ENCODE assay signal across 8 cellular contexts in genomic region chr4:16199132-16199531, GRCh38. TPM values are rescaled to one million over a fixed set of nuclear protein-coding genes. Genes with fewer than 3 reads are reported as not detected.
A peak's percentile ranks its signal among the peaks of the same experiment; 100 is the strongest.
DNase-seq lines count a peak whose midpoint lies in the region; ATAC-seq lines count a peak whose summit lies in the region.

No MANE protein-coding gene starts in this region.

- peak; percentile 35 for DNase-seq in NCI-H82 (lab: John Stamatoyannopoulos, UW)
- DNase-seq in NCI-H82 treated with DMSO at 0.1 percent for 48 hours (lab: John Stamatoyannopoulos, UW; ENCODE audit: unreplicated experiment), result no peak
- DNase-seq in NCI-H2227 (lab: John Stamatoyannopoulos, UW; ENCODE audit: unreplicated experiment), result peak; percentile 1
- DNase-seq in dermis blood vessel endothelial cell, result peak; percentile 63
- peak; percentile 58 for DNase-seq in renal cortical epithelial cell (ENCODE audit: low read depth)
- no peak for DNase-seq in foreskin melanocyte
- no peak for DNase-seq in activated T-helper 2 cell treated with anti-CD3 and anti-CD28 coated beads, Interferon-gamma antibody, Interleukin-2, Interleukin-4, amounts not matched to agents 10 μg/mL and 5 μg/mL and 100 μg/mL, durations not matched to agents 14 hours and 24 hours and 36 hours (ENCODE audit: low spot score)

- intact Hi-C loops in activated T-helper 2 cell treated with anti-CD3 and anti-CD28 coated beads, Interferon-gamma antibody, Interleukin-2, Interleukin-4, amounts not matched to agents 10 μg/mL and 5 μg/mL and 100 μg/mL, durations not matched to agents 14 hours and 24 hours and 36 hours (cut with micrococcal nuclease), result loop anchor here (5.0 kb wide), 2 partner anchors 33 to 172 kb away; no protein-coding TSS in a partner anchor

- H3K27me3 Mint-ChIP-seq in activated T-helper 2 cell treated with anti-CD3 and anti-CD28 coated beads, Interferon-gamma antibody, Interleukin-2, Interleukin-4, amounts not matched to agents 10 μg/mL and 5 μg/mL and 100 μg/mL, durations not matched to agents 14 hours and 24 hours and 36 hours (ENCODE audit: low read depth), result no peaks in the 10 kb centered on the region

- no peak overlapping the region for H3K4me3 Mint-ChIP-seq in activated T-helper 2 cell treated with anti-CD3 and anti-CD28 coated beads, Interferon-gamma antibody, Interleukin-2, Interleukin-4, amounts not matched to agents 10 μg/mL and 5 μg/mL and 100 μg/mL, durations not matched to agents 14 hours and 24 hours and 36 hours (ENCODE audit: low read depth)

- peaks cover 35% of the 10 kb centered on the region for H3K36me3 Mint-ChIP-seq in activated T-helper 2 cell treated with anti-CD3 and anti-CD28 coated beads, Interferon-gamma antibody, Interleukin-2, Interleukin-4, amounts not matched to agents 10 μg/mL and 5 μg/mL and 100 μg/mL, durations not matched to agents 14 hours and 24 hours and 36 hours (ENCODE audit: low read depth)

- H3K27ac Mint-ChIP-seq in activated T-helper 2 cell treated with anti-CD3 and anti-CD28 coated beads, Interferon-gamma antibody, Interleukin-2, Interleukin-4, amounts not matched to agents 10 μg/mL and 5 μg/mL and 100 μg/mL, durations not matched to agents 14 hours and 24 hours and 36 hours, result no peak overlapping the region

- H3K9me3 Mint-ChIP-seq in activated T-helper 2 cell treated with anti-CD3 and anti-CD28 coated beads, Interferon-gamma antibody, Interleukin-2, Interleukin-4, amounts not matched to agents 10 μg/mL and 5 μg/mL and 100 μg/mL, durations not matched to agents 14 hours and 24 hours and 36 hours, result no peaks in the 10 kb centered on the region

- no peak for ATAC-seq in GM19455 (IDR thresholded peaks at IDR 0.05; ENCODE audit: unreplicated experiment)

- H3K4me1 Mint-ChIP-seq in activated T-helper 2 cell treated with anti-CD3 and anti-CD28 coated beads, Interferon-gamma antibody, Interleukin-2, Interleukin-4, amounts not matched to agents 10 μg/mL and 5 μg/mL and 100 μg/mL, durations not matched to agents 14 hours and 24 hours and 36 hours (ENCODE audit: low read depth), result peaks cover 16% of the 10 kb centered on the region

RNA-seq across cellular contexts. Expression of gene TAPT1, which starts 27.1 kb away (rescaled TPM):
- total RNA-seq in dermis blood vessel endothelial cell (17.4 and 22.3 TPM in 2 replicates), renal cortical epithelial cell (11.8 and 33.5 TPM in 2 replicates)
- 28.1 and 32.9 TPM in 2 replicates for total RNA-seq in activated T-helper 2 cell treated with anti-CD3 and anti-CD28 coated beads, Interferon-gamma antibody, Interleukin-2, Interleukin-4, amounts not matched to agents 10 μg/mL and 5 μg/mL and 100 μg/mL, durations not matched to agents 14 hours and 24 hours and 36 hours

Comparison
In these comparisons a context has a peak if more than half of its experiments do, and no peak if none do; other contexts are left out.
1. DNase-seq: peak in NCI-H82 (single experiment), NCI-H2227 (single experiment), dermis blood vessel endothelial cell (single experiment) and renal cortical epithelial cell (single experiment); none in NCI-H82 treated with DMSO at 0.1 percent for 48 hours (single experiment), foreskin melanocyte (single experiment) and activated T-helper 2 cell treated with anti-CD3 and anti-CD28 coated beads, Interferon-gamma antibody, Interleukin-2, Interleukin-4, amounts not matched to agents 10 μg/mL and 5 μg/mL and 100 μg/mL, durations not matched to agents 14 hours and 24 hours and 36 hours (single experiment).